In the genomic region with DNA sequence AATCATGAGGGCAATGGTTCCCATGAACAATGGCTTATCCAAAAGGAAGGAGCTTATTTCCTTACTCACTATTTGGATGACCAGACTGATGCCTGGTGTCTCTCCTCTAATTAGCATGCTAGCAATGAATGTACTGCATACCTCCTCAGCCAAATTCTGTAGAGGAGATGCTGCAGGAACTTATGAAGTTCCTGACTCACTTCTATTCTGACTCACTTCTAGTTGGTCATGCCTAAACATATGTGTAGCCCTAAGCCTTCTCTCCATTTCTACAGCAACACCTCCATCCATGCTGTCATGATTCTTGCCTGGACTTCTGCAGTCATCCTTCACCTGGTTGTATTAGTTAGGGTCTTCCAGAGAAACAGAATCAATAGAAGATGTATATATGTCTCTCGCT, we compare ENCODE assay signal across 1 cellular context.
TF ChIP-seq lines count a peak whose summit lies in the region.

No MANE protein-coding gene starts in this region.

TF ChIP-seq in WTC11, 78 proteins besides CTCF, POLR2A, EP300 and RAD21 (continued from another document):
- TF ChIP-seq, protein P1, sequence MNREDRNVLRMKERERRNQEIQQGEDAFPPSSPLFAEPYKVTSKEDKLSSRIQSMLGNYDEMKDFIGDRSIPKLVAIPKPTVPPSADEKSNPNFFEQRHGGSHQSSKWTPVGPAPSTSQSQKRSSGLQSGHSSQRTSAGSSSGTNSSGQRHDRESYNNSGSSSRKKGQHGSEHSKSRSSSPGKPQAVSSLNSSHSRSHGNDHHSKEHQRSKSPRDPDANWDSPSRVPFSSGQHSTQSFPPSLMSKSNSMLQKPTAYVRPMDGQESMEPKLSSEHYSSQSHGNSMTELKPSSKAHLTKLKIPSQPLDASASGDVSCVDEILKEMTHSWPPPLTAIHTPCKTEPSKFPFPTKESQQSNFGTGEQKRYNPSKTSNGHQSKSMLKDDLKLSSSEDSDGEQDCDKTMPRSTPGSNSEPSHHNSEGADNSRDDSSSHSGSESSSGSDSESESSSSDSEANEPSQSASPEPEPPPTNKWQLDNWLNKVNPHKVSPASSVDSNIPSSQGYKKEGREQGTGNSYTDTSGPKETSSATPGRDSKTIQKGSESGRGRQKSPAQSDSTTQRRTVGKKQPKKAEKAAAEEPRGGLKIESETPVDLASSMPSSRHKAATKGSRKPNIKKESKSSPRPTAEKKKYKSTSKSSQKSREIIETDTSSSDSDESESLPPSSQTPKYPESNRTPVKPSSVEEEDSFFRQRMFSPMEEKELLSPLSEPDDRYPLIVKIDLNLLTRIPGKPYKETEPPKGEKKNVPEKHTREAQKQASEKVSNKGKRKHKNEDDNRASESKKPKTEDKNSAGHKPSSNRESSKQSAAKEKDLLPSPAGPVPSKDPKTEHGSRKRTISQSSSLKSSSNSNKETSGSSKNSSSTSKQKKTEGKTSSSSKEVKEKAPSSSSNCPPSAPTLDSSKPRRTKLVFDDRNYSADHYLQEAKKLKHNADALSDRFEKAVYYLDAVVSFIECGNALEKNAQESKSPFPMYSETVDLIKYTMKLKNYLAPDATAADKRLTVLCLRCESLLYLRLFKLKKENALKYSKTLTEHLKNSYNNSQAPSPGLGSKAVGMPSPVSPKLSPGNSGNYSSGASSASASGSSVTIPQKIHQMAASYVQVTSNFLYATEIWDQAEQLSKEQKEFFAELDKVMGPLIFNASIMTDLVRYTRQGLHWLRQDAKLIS (CRISPR knock-in tag; IDR thresholded peaks at IDR 0.05; ENCODE audit: borderline replicate concordance) = no peak
- TF ChIP-seq, protein P2, sequence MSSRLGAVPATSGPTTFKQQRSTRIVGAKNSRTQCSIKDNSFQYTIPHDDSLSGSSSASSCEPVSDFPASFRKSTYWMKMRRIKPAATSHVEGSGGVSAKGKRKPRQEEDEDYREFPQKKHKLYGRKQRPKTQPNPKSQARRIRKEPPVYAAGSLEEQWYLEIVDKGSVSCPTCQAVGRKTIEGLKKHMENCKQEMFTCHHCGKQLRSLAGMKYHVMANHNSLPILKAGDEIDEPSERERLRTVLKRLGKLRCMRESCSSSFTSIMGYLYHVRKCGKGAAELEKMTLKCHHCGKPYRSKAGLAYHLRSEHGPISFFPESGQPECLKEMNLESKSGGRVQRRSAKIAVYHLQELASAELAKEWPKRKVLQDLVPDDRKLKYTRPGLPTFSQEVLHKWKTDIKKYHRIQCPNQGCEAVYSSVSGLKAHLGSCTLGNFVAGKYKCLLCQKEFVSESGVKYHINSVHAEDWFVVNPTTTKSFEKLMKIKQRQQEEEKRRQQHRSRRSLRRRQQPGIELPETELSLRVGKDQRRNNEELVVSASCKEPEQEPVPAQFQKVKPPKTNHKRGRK (CRISPR knock-in tag; IDR thresholded peaks at IDR 0.05; ENCODE audit: borderline replicate concordance) = no peak
- TF ChIP-seq RELA (CRISPR knock-in tag; IDR thresholded peaks at IDR 0.05; ENCODE audit: borderline replicate concordance) (no peak), ETV6 (CRISPR knock-in tag; IDR thresholded peaks at IDR 0.05) (no peak)
- TF ChIP-seq, protein P3, sequence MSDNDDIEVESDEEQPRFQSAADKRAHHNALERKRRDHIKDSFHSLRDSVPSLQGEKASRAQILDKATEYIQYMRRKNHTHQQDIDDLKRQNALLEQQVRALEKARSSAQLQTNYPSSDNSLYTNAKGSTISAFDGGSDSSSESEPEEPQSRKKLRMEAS (CRISPR knock-in tag; IDR thresholded peaks at IDR 0.05) = no peak
